1 cellular context compared by ENCODE assay signal in the genomic region with DNA sequence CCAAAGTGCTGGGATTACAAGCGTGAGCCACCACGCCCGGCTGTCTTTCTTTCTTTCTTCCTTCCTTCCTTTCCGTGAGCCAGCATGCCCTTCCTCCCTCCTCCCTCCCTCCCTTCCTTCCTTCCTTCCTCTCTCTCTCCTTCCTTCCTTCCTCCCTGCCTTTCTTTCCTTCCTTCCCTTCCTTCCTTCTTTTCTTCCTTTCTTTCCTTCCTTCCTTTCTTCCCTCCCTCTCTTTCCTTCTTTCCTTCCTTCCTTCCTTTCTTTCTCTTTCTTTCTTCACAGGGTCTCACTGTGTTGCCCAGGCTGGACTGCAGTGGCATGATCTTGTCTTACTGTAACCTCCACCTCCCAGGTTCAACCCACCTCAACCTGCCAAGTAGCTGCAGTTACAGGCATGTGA.
A peak's percentile ranks its signal among the peaks of the same experiment; 100 is the strongest.
TF ChIP-seq lines count a peak whose summit lies in the region.

No MANE protein-coding gene starts in this region.

TF ChIP-seq in HEK293, 187 proteins besides CTCF, POLR2A, EP300 and RAD21 (continued from another document):
- TF ChIP-seq TSHZ1 (tag by site-specific recombination; IDR thresholded peaks at IDR 0.05; ENCODE audit: borderline replicate concordance) (no peak), ZNF121 (tag by site-specific recombination; IDR thresholded peaks at IDR 0.05) (peak; percentile 81), KLF8 (tag by site-specific recombination; IDR thresholded peaks at IDR 0.05) (no peak), ZNF621 (tag by site-specific recombination; IDR thresholded peaks at IDR 0.05) (no peak), ZNF558 (tag by site-specific recombination; IDR thresholded peaks at IDR 0.05) (no peak), ZNF768 (tag by site-specific recombination; IDR thresholded peaks at IDR 0.05) (no peak), ZBTB17 (tag by site-specific recombination; IDR thresholded peaks at IDR 0.05) (no peak), BCL11B (tag by site-specific recombination; IDR thresholded peaks at IDR 0.05; ENCODE audit: low read depth) (no peak), ZNF777 (tag by site-specific recombination; IDR thresholded peaks at IDR 0.05; ENCODE audit: borderline replicate concordance) (no peak), ZNF670 (tag by site-specific recombination; IDR thresholded peaks at IDR 0.05; ENCODE audit: low read depth) (no peak), ZNF585B (tag by site-specific recombination; IDR thresholded peaks at IDR 0.05) (no peak), ZNF366 (tag by site-specific recombination; conservative IDR thresholded peaks at IDR 0.05) (peak; percentile 96), ZFHX2 (tag by site-specific recombination; conservative IDR thresholded peaks at IDR 0.05) (no peak)
- TF ChIP-seq, protein P1, sequence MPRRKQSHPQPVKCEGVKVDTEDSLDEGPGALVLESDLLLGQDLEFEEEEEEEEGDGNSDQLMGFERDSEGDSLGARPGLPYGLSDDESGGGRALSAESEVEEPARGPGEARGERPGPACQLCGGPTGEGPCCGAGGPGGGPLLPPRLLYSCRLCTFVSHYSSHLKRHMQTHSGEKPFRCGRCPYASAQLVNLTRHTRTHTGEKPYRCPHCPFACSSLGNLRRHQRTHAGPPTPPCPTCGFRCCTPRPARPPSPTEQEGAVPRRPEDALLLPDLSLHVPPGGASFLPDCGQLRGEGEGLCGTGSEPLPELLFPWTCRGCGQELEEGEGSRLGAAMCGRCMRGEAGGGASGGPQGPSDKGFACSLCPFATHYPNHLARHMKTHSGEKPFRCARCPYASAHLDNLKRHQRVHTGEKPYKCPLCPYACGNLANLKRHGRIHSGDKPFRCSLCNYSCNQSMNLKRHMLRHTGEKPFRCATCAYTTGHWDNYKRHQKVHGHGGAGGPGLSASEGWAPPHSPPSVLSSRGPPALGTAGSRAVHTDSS (tag by site-specific recombination; IDR thresholded peaks at IDR 0.05): no peak
- TF ChIP-seq, protein P2, sequence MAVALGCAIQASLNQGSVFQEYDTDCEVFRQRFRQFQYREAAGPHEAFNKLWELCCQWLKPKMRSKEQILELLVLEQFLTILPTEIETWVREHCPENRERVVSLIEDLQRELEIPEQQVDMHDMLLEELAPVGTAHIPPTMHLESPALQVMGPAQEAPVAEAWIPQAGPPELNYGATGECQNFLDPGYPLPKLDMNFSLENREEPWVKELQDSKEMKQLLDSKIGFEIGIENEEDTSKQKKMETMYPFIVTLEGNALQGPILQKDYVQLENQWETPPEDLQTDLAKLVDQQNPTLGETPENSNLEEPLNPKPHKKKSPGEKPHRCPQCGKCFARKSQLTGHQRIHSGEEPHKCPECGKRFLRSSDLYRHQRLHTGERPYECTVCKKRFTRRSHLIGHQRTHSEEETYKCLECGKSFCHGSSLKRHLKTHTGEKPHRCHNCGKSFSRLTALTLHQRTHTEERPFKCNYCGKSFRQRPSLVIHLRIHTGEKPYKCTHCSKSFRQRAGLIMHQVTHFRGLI (tag by site-specific recombination; IDR thresholded peaks at IDR 0.05): no peak
- TF ChIP-seq, protein P3, sequence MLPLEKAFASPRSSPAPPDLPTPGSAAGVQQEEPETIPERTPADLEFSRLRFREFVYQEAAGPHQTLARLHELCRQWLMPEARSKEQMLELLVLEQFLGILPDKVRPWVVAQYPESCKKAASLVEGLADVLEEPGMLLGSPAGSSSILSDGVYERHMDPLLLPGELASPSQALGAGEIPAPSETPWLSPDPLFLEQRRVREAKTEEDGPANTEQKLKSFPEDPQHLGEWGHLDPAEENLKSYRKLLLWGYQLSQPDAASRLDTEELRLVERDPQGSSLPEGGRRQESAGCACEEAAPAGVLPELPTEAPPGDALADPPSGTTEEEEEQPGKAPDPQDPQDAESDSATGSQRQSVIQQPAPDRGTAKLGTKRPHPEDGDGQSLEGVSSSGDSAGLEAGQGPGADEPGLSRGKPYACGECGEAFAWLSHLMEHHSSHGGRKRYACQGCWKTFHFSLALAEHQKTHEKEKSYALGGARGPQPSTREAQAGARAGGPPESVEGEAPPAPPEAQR (tag by site-specific recombination; IDR thresholded peaks at IDR 0.05): no peak
